ENCODE assay signal across 7 cellular contexts in the genomic region with DNA sequence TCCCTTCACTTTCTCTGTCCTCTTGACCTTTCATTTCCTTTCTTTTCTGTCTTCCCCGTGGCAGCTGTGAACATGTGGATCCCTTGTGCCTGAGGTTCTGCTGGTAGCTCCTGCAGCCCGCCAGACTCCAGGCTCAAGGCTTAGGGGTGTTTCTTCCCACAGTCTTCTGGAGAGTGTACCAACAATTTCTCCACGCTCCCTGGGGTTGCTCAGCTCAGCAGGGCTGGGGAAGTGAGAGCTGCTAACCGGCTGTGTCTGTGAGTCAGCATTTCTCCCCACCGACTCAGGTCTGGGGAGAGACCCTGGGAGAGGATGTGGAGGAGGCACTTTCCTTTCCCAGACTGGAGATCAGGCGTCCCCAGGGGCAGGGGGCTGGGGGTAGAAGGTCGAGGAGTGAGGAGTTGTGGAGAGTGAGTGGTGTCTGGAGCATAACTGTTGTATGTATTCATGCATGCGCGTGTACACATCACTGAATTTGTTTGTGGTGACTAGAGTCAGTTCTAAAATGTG.
DNase-seq lines count a peak whose midpoint lies in the region; ATAC-seq, FAIRE-seq and TF ChIP-seq lines count a peak whose summit lies in the region.

No MANE protein-coding gene starts in this region.

- H3K4me3 Mint-ChIP-seq in MCF 10A (ENCODE audit: unreplicated experiment): peak overlapping the region; percentile 70

- ATAC-seq in thoracic aorta (ENCODE audit: insufficient number of reproducible peaks, low FRiP score, low read depth) (no peak), GM19455 (IDR thresholded peaks at IDR 0.05; ENCODE audit: unreplicated experiment) (no peak)

- H3K27me3 Mint-ChIP-seq in MCF 10A (ENCODE audit: insufficient read depth, unreplicated experiment): no peaks in the 10 kb centered on the region

- peaks cover 5% of the 10 kb centered on the region for H3K9me3 ChIP-seq in thoracic aorta

- POLR2A ChIA-PET in MCF 10A (lab: Yijun Ruan, JAX): interaction anchor here (0.6 to 6.6 kb wide), 10 partner anchors 9 to 320 kb away, joined by 3 to 54 read pairs (median 6); no protein-coding TSS in a partner anchor

- FAIRE-seq in GM19239 (lab: Jason Lieb, UNC): no peak

- peaks cover 16% of the 10 kb centered on the region for H3K4me1 Mint-ChIP-seq in MCF 10A (ENCODE audit: insufficient read depth, unreplicated experiment)

- H3K36me3 ChIP-seq in kidney epithelial cell (ENCODE audit: control insufficient read depth, insufficient read depth, low read length): no peaks in the 10 kb centered on the region
- H3K36me3 ChIP-seq in thoracic aorta: no peaks in the 10 kb centered on the region

- CTCF ChIA-PET in MCF 10A (lab: Yijun Ruan, JAX): interaction anchor here (0.7 to 1.1 kb wide), 3 partner anchors 204 to 592 kb away, joined by 3 to 5 read pairs (median 4); no protein-coding TSS in a partner anchor

- BruUV-seq in MCF 10A (replicated peaks; lab: Mats Ljungman, UMichigan): no TSS peak

- H3K27ac Mint-ChIP-seq in MCF 10A (ENCODE audit: low read depth, unreplicated experiment): peak overlapping the region; percentile 91

- no peaks in the 10 kb centered on the region for H3K27me3 ChIP-seq in kidney epithelial cell (ENCODE audit: control insufficient read depth, insufficient read depth, low read length)
- no peaks in the 10 kb centered on the region for H3K27me3 ChIP-seq in thoracic aorta (replicated peaks; ENCODE audit: insufficient read depth)

- H3K4me3 ChIP-seq in kidney epithelial cell (ENCODE audit: low read depth, low read length): no peak overlapping the region
- peak overlapping the region; percentile 56 for H3K4me3 ChIP-seq in thoracic aorta

- TF ChIP-seq CTCF in MCF 10A (IDR thresholded peaks at IDR 0.05; ENCODE audit: unreplicated experiment) (no peak), kidney epithelial cell (IDR thresholded peaks at IDR 0.05; ENCODE audit: insufficient read depth, low read length, poor library complexity, severe bottlenecking) (no peak), thoracic aorta (IDR thresholded peaks at IDR 0.05) (no peak)

- DNase-seq in GM19238 (ENCODE audit: insufficient read length, low spot score): peak; percentile 19
- DNase-seq in NCI-H2227 treated with DMSO at 0.1 percent for 48 hours (lab: John Stamatoyannopoulos, UW): peak; percentile 20
- DNase-seq in MCF 10A (ENCODE audit: unreplicated experiment): peak; percentile 57
- DNase-seq in kidney epithelial cell (ENCODE audit: low read depth): peak; percentile 54
- no peak for DNase-seq in thoracic aorta (ENCODE audit: low spot score)
- no peak for DNase-seq in GM19239 (ENCODE audit: insufficient read length, low spot score)

- H3K4me1 ChIP-seq in thoracic aorta (ENCODE audit: control insufficient read depth in 1 of 2, low read depth in 2 of 2): peaks cover 0 to 7% of the 10 kb centered on the region in 2 donors

- no peaks in the 10 kb centered on the region for H3K36me3 Mint-ChIP-seq in MCF 10A (ENCODE audit: insufficient read depth, unreplicated experiment)

- intact Hi-C loops in MCF 10A (cut with micrococcal nuclease): no loop called here

- peaks cover 8% of the 10 kb centered on the region for H3K9me3 Mint-ChIP-seq in MCF 10A (ENCODE audit: unreplicated experiment)

- no peak overlapping the region for H3K27ac ChIP-seq in thoracic aorta

Comparison
In these comparisons a context has a peak if more than half of its experiments do, and no peak if none do; other contexts are left out.
1. DNase-seq: peak in GM19238 (single experiment), NCI-H2227 treated with DMSO at 0.1 percent for 48 hours (single experiment), MCF 10A (single experiment) and kidney epithelial cell (single experiment); none in thoracic aorta (single experiment) and GM19239 (single experiment).